24 cellular contexts compared by ENCODE assay signal in the genomic region with DNA sequence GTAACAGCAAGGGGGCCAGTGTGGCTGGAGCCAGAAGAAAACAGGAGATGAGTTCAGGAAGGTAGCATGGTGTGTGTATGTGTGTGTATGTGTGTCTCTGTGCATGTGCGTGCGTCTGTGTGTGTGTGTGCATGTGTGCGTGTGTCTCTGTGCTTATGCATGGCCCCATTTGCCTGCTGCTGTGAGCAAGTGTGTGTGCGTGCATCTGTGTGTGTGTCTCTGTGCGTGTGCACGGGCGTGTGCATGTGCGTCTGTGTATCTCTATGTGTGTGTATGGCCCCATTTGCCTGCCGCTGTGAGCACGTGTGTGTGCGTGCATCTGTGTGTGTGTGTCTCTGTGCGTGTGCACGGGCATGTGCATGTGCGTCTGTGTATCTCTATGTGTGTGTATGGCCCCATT.
"Had no signal": no experiment of that assay in that cellular context is flagged by ENCODE, and none has a peak within 500 bp of the region (broad histone marks: within the 10 kb centered on the region; RNA-seq: fewer than 3 reads in every experiment).

No MANE protein-coding gene starts in this region.

- ATAC-seq: naive thymus-derived CD4-positive, alpha-beta T cell; stimulated activated effector memory CD8-positive, alpha-beta T cell treated with anti-CD3 and anti-CD28 coated beads, Interleukin-12 subunit alpha, Interleukin-12 subunit beta, amount 100 ng/mL, for 72 hours had no signal

- H3K9ac ChIP-seq: neural progenitor cell had no signal

- H3K4me2 ChIP-seq: neural progenitor cell had no signal

- H3K4me3 ChIP-seq: dorsolateral prefrontal cortex, lower lobe of right lung, mucosa of descending colon, neural progenitor cell, prostate gland, right atrium auricular region, sigmoid colon, stomach, thyroid gland had no signal

- H3K27me3 ChIP-seq: dorsolateral prefrontal cortex, right atrium auricular region, sigmoid colon, stomach, thyroid gland had no signal

- FAIRE-seq: frontal cortex had no signal

- H3K27ac ChIP-seq: dorsolateral prefrontal cortex, lower lobe of right lung, neural progenitor cell, prostate gland, right atrium auricular region, sigmoid colon, stomach, thyroid gland had no signal

- H3K9me3 ChIP-seq: lower lobe of right lung, mucosa of descending colon, prostate gland, right atrium auricular region, sigmoid colon, stomach, thyroid gland had no signal

- DNase-seq: cortex of kidney; dorsolateral prefrontal cortex; effector CD4-positive, alpha-beta T cell; hypothalamus; immature natural killer cell; islet precursor cell; kidney glomerular epithelial cell; left ventricle myocardium superior; lower lobe of right lung; mucosa of descending colon; naive thymus-derived CD4-positive, alpha-beta T cell; nucleus accumbens; sigmoid colon; stimulated activated CD4-positive, alpha-beta T cell treated with anti-CD3 and anti-CD28 coated beads, Interleukin-2, amount 100 ng/mL, for 24 hours; stimulated activated CD4-positive, alpha-beta T cell treated with anti-CD3 and anti-CD28 coated beads, Interleukin-4, amount 100 ng/mL, for 24 hours; stimulated activated naive CD4-positive, alpha-beta T cell treated with Interleukin-2 at 50 U/mL for 16 hours; stomach; thyroid gland; trophoblast cell had no signal

- H2AFZ ChIP-seq: neural progenitor cell had no signal

- H3K4me1 ChIP-seq: lower lobe of right lung, neural progenitor cell, prostate gland, right atrium auricular region, sigmoid colon, stomach, thyroid gland had no signal

- H3K36me3 ChIP-seq: lower lobe of right lung, neural progenitor cell, prostate gland, right atrium auricular region, sigmoid colon, stomach, thyroid gland had no signal
